27 cellular contexts compared by ENCODE assay signal in the genomic region with DNA sequence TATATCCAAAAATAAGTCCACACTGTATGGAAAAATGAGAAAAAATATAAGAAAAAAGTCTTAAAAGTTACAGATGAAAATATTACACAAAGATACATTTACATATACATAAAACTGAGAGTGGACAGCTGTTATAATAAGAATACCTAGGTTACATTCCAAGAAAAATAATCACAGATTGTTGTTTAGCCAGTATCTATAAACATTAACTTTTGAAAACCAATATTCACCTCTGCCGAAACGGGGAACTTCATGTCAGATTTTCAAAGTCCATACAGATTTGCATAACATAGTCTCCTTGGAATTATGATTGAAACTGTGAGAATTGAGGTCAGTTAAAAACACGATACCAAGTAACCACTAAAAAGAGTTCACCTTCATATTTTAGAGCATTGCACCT.
"Had no signal": no experiment of that assay in that cellular context is flagged by ENCODE, and none has a peak within 500 bp of the region (broad histone marks: within the 10 kb centered on the region; RNA-seq: fewer than 3 reads in every experiment).

No MANE protein-coding gene starts in this region.

- DNase-seq: naive B cell; naive thymus-derived CD8-positive, alpha-beta T cell; occipital lobe; ovary; right cardiac atrium; right lobe of liver; sigmoid colon; small intestine; stimulated activated CD4-positive, alpha-beta T cell treated with anti-CD3 and anti-CD28 coated beads, Interleukin-15, amount 100 ng/mL, for 24 hours; stimulated activated CD4-positive, alpha-beta T cell treated with anti-CD3 and anti-CD28 coated beads, Interleukin-2, amount 100 ng/mL, for 24 hours; stimulated activated CD4-positive, alpha-beta T cell treated with anti-CD3 and anti-CD28 coated beads, Interleukin-2, amount 100 ng/mL, for 48 hours; stimulated activated CD4-positive, alpha-beta T cell treated with anti-CD3 and anti-CD28 coated beads, Interleukin-4, amount 100 ng/mL, for 24 hours; stimulated activated naive CD4-positive, alpha-beta T cell; stimulated activated naive CD8-positive, alpha-beta T cell treated with anti-CD3 and anti-CD28 coated beads, Interleukin-15, amount 100 ng/mL, for 72 hours; stimulated activated naive CD8-positive, alpha-beta T cell treated with anti-CD3 and anti-CD28 coated beads, Interleukin-15, Interleukin-2, amounts not matched to agents 100 U/mL and 50 U/mL, for 24 hours; substantia nigra; testis; tibial artery; transverse colon; upper lobe of right lung; uterus had no signal

- H3K9me3 Mint-ChIP-seq: natural killer cell treated with Interleukin-12 subunit alpha and Interleukin-12 subunit beta and Interleukin-15 and Interleukin-18, amount 100 ng/mL, for 72 hours had no signal

- H3K27me3 ChIP-seq: neural progenitor cell, ovary, right lobe of liver, sigmoid colon, testis, upper lobe of right lung, uterus had no signal

- H3K4me3 ChIP-seq: neural progenitor cell, ovary, prostate gland, right lobe of liver, sigmoid colon, suprapubic skin, testis, tibial artery, transverse colon, upper lobe of right lung, uterus had no signal

- H3K27ac ChIP-seq: neural progenitor cell, ovary, prostate gland, right lobe of liver, sigmoid colon, suprapubic skin, testis, tibial artery, transverse colon, upper lobe of right lung, uterus had no signal

- H3K36me3 ChIP-seq: neural progenitor cell, ovary, prostate gland, right lobe of liver, sigmoid colon, suprapubic skin, tibial artery, transverse colon, upper lobe of right lung, uterus had no signal

- H3K4me1 Mint-ChIP-seq: naive thymus-derived CD8-positive, alpha-beta T cell; neural progenitor cell had no signal

- H3K4me3 Mint-ChIP-seq: naive B cell; naive thymus-derived CD8-positive, alpha-beta T cell; natural killer cell treated with Interleukin-12 subunit alpha and Interleukin-12 subunit beta and Interleukin-15 and Interleukin-18, amount 100 ng/mL, for 72 hours; neural progenitor cell; stimulated activated memory B cell treated with anti-CD40 and anti-IgM and Interleukin-4, amounts not matched to agents 10 μg/mL and 1 μg/mL and 100 μg/mL, for 72 hours; stimulated activated naive CD8-positive, alpha-beta T cell treated with anti-CD3 and anti-CD28 coated beads, Interleukin-15, amount 100 ng/mL, for 72 hours; type B pancreatic cell had no signal

- ATAC-seq: naive thymus-derived CD8-positive, alpha-beta T cell; natural killer cell treated with Interleukin-12 subunit alpha and Interleukin-12 subunit beta and Interleukin-15 and Interleukin-18, amount 100 ng/mL, for 72 hours; right cardiac atrium; right lobe of liver; stimulated activated memory B cell treated with anti-CD40 and anti-IgM and Interleukin-4, amounts not matched to agents 10 μg/mL and 1 μg/mL and 100 μg/mL, for 72 hours; stimulated activated naive CD8-positive, alpha-beta T cell treated with anti-CD3 and anti-CD28 coated beads, Interleukin-15, amount 100 ng/mL, for 72 hours; stimulated activated naive CD8-positive, alpha-beta T cell treated with anti-CD3 and anti-CD28 coated beads, Interleukin-15, Interleukin-2, amounts not matched to agents 100 U/mL and 50 U/mL, for 24 hours; upper lobe of right lung had no signal

- H3K9me3 ChIP-seq: ovary, prostate gland, right lobe of liver, suprapubic skin, testis, uterus had no signal

- H3K27ac Mint-ChIP-seq: naive B cell; naive thymus-derived CD8-positive, alpha-beta T cell; natural killer cell treated with Interleukin-12 subunit alpha and Interleukin-12 subunit beta and Interleukin-15 and Interleukin-18, amount 100 ng/mL, for 72 hours; neural progenitor cell; stimulated activated memory B cell treated with anti-CD40 and anti-IgM and Interleukin-4, amounts not matched to agents 10 μg/mL and 1 μg/mL and 100 μg/mL, for 72 hours; stimulated activated naive CD8-positive, alpha-beta T cell treated with anti-CD3 and anti-CD28 coated beads, Interleukin-15, amount 100 ng/mL, for 72 hours; type B pancreatic cell had no signal

- H3K4me1 ChIP-seq: neural progenitor cell, prostate gland, right lobe of liver, sigmoid colon, suprapubic skin, testis, tibial artery, transverse colon, upper lobe of right lung, uterus had no signal
